ENCODE assay signal across 12 cellular contexts in the genomic region with DNA sequence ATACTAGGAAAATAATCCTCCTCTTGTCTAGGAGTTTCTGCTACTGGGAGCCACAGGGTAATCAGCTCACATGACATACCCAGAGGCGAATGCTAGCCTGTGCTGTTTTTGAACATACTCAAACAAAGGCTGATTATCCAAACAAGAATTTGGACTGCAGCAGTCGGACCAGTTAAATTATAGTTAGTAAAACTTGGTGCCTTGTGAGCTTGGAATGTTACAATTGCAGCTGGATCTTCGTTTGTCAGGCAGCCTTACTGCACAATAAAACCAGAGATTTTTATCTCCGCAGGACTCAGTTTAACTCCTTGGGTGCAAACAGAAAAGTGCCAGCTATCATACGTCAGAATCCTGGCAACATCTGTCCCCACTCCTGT.
DNase-seq lines count a peak whose midpoint lies in the region; ATAC-seq, FAIRE-seq and TF ChIP-seq lines count a peak whose summit lies in the region.
"Had no signal": no experiment of that assay in that cellular context is flagged by ENCODE, and none has a peak within 500 bp of the region (broad histone marks: within the 10 kb centered on the region; RNA-seq: fewer than 3 reads in every experiment).

No MANE protein-coding gene starts in this region.

- H3K9me3 Mint-ChIP-seq in MCF 10A (ENCODE audit: unreplicated experiment) (no peaks in the 10 kb centered on the region), endothelial cell (ENCODE audit: unreplicated experiment) (no peaks in the 10 kb centered on the region), WTC11 (peaks cover 7% of the 10 kb centered on the region; the same call in 1 of the 2 replicates)
- H3K9me3 Mint-ChIP-seq: stimulated activated effector memory CD8-positive, alpha-beta T cell treated with anti-CD3 and anti-CD28 coated beads, Interleukin-12 subunit alpha, Interleukin-12 subunit beta, amount 100 ng/mL, for 72 hours had no signal

- WGBS in HepG2 (ENCODE audit: low lambda C conversion rate), result 2% methylated on average over 5 of the region's 5 CpGs
- WGBS in thyroid gland, 2 donors, result 16 to 18% methylated on average over 5 of the region's 5 CpGs

- H3K79me2 ChIP-seq in HepG2 (ENCODE audit: insufficient read depth, low read length), result no peaks in the 10 kb centered on the region

- no peak for TF ChIP-seq RAD21 in HepG2 (CRISPR knock-in tag; IDR thresholded peaks at IDR 0.05)

- CTCF ChIA-PET in MCF 10A (lab: Yijun Ruan, JAX) (interaction anchor here (0.6 kb wide), 1 partner anchor 9 kb away, joined by 3 read pairs; no protein-coding TSS in a partner anchor), HepG2 (lab: Yijun Ruan, JAX; ENCODE audit: low intra/inter-chr PET ratio, low total read pairs) (no interaction called here), WTC11 (lab: Charles Lee) (interaction anchor here (1.0 kb wide), 1 partner anchor 114 kb away, joined by 4 read pairs; no protein-coding TSS in a partner anchor)

- no peaks in the 10 kb centered on the region for H3K27me3 ChIP-seq in HepG2 (ENCODE audit: control insufficient read depth in 1 of 2, insufficient read depth in 2 of 2, low read length in 2 of 2)
- no peaks in the 10 kb centered on the region for H3K27me3 ChIP-seq in thyroid gland

- H3K27ac Mint-ChIP-seq in MCF 10A (ENCODE audit: low read depth, unreplicated experiment) (no peak overlapping the region), endothelial cell (ENCODE audit: unreplicated experiment) (no peak overlapping the region), WTC11 (no peak overlapping the region)
- H3K27ac Mint-ChIP-seq: B cell; stimulated activated effector memory CD8-positive, alpha-beta T cell treated with anti-CD3 and anti-CD28 coated beads, Interleukin-12 subunit alpha, Interleukin-12 subunit beta, amount 100 ng/mL, for 72 hours; T-helper 17 cell had no signal

- intact Hi-C loops in MCF 10A (cut with micrococcal nuclease), result no loop called here
- intact Hi-C loops in HepG2 (cut with micrococcal nuclease; ENCODE audit: unreplicated experiment), result no loop called here
- intact Hi-C loops in thyroid gland (cut with DNase I), result no loop called here

- H3K9ac ChIP-seq in HepG2 (ENCODE audit: insufficient read depth, low read depth, low read length), result no peak overlapping the region

- ATAC-seq in HepG2, result peak; percentile 99
- ATAC-seq in WTC11, result no peak
- ATAC-seq: stimulated activated effector memory CD8-positive, alpha-beta T cell treated with anti-CD3 and anti-CD28 coated beads, Interleukin-12 subunit alpha, Interleukin-12 subunit beta, amount 100 ng/mL, for 72 hours; T-helper 17 cell had no signal

- H3K4me2 ChIP-seq in HepG2 (ENCODE audit: low read depth, low read length), result peak overlapping the region; percentile 61

- FAIRE-seq in HepG2 (lab: Jason Lieb, UNC), result peak; percentile 93

- TF ChIP-seq POLR2A in HepG2 (IDR thresholded peaks at IDR 0.05; ENCODE audit: insufficient read depth in 1 of 2, low read depth in 2 of 2, low read length in 2 of 2), result no peak
- TF ChIP-seq POLR2A in thyroid gland (IDR thresholded peaks at IDR 0.05), result peak in 1 of 2 donors; percentile 35

- in situ Hi-C loops in T47D (cut with HindIII; ENCODE audit: low pct_unique_long_range_greater_than_20kb, low sequenced_read_pairs), result no loop called here
- in situ Hi-C loops in HepG2 (cut with HindIII; ENCODE audit: extremely low pct_ligation_motif_present, low pct_unique_long_range_greater_than_20kb), result no loop called here

- peak; percentile 43 to 76 for DNase-seq in T47D (ENCODE audit: low read depth in 1 of 2, low spot score in 1 of 2)
- no peak for DNase-seq in MCF 10A (ENCODE audit: unreplicated experiment)
- peak in 17 of 61 donors; percentile 1 to 46 (median 13) for DNase-seq in caudate nucleus (lab: John Stamatoyannopoulos, UW)
- peak; percentile 91 for DNase-seq in HepG2 (ENCODE audit: low spot score)
- DNase-seq in thyroid gland, result peak; percentile 62 to 64
- no peak for DNase-seq in endothelial cell (ENCODE audit: low spot score)
- no peak for DNase-seq in WTC11 (ENCODE audit: low spot score)
- no peak for DNase-seq in activated T-cell treated with anti-CD3 and anti-CD28 coated beads, Interleukin-2, amount 50 U/mL, for 1 hour
- DNase-seq: NCI-H510A treated with DMSO at 0.1 percent for 48 hours, T-helper 17 cell had no signal

- H3K27ac ChIP-seq in caudate nucleus (ENCODE audit: low read depth, low read length), result peak overlapping the region; percentile 50
- peak overlapping the region; percentile 11 for H3K27ac ChIP-seq in HepG2 (ENCODE audit: extremely low read length, insufficient read depth, low read length)
- H3K27ac ChIP-seq in thyroid gland, result peak overlapping the region; percentile 70 to 89 (median 85)

- H3K4me1 ChIP-seq in HepG2 (ENCODE audit: insufficient read depth, low read length), result peaks cover 24% of the 10 kb centered on the region
- H3K4me1 ChIP-seq in thyroid gland, result peaks cover 39 to 50% of the 10 kb centered on the region in 2 donors

- no peak overlapping the region for H2AFZ ChIP-seq in HepG2 (ENCODE audit: low read length)

- H3K9me3 ChIP-seq in HepG2 (ENCODE audit: low read length) (no peaks in the 10 kb centered on the region), thyroid gland (no peaks in the 10 kb centered on the region)

- H4K20me1 ChIP-seq in HepG2 (ENCODE audit: insufficient read depth, low read length), result no peaks in the 10 kb centered on the region

- H3K27me3 Mint-ChIP-seq in MCF 10A (ENCODE audit: insufficient read depth, unreplicated experiment), result no peaks in the 10 kb centered on the region
- peaks cover 2% of the 10 kb centered on the region for H3K27me3 Mint-ChIP-seq in endothelial cell (ENCODE audit: unreplicated experiment)
- H3K27me3 Mint-ChIP-seq in WTC11 (ENCODE audit: low read depth), result no peaks in the 10 kb centered on the region; the same call in 1 of the 2 replicates
- H3K27me3 Mint-ChIP-seq: B cell, T-helper 17 cell had no signal

- no peaks in the 10 kb centered on the region for H3K4me1 Mint-ChIP-seq in MCF 10A (ENCODE audit: insufficient read depth, unreplicated experiment)
- peaks cover 23% of the 10 kb centered on the region for H3K4me1 Mint-ChIP-seq in endothelial cell (ENCODE audit: unreplicated experiment)
- peaks cover 31% of the 10 kb centered on the region for H3K4me1 Mint-ChIP-seq in WTC11

- TF ChIP-seq CTCF in MCF 10A (IDR thresholded peaks at IDR 0.05; ENCODE audit: unreplicated experiment), result no peak
- no peak for TF ChIP-seq CTCF in HepG2 (CRISPR knock-in tag; IDR thresholded peaks at IDR 0.05)
- no peak for TF ChIP-seq CTCF in thyroid gland (IDR thresholded peaks at IDR 0.05)
- TF ChIP-seq CTCF in endothelial cell (IDR thresholded peaks at IDR 0.05; ENCODE audit: unreplicated experiment), result no peak
- TF ChIP-seq CTCF in WTC11 (IDR thresholded peaks at IDR 0.05), result no peak

- POLR2A ChIA-PET in MCF 10A (lab: Yijun Ruan, JAX), result no interaction called here
- POLR2A ChIA-PET in HepG2 (lab: Yijun Ruan, JAX), result interaction anchor here (1.1 to 1.3 kb wide), 2 partner anchors 46 to 171 kb away, joined by 4 to 5 read pairs; no protein-coding TSS in a partner anchor
- POLR2A ChIA-PET in WTC11 (lab: Charles Lee), result no interaction called here

- H3K4me3 Mint-ChIP-seq in MCF 10A (ENCODE audit: unreplicated experiment) (no peak overlapping the region), endothelial cell (ENCODE audit: unreplicated experiment) (no peak overlapping the region), WTC11 (no peak overlapping the region)
- H3K4me3 Mint-ChIP-seq: B cell; stimulated activated effector memory CD8-positive, alpha-beta T cell treated with anti-CD3 and anti-CD28 coated beads, Interleukin-12 subunit alpha, Interleukin-12 subunit beta, amount 100 ng/mL, for 72 hours; T-helper 17 cell had no signal

- H3K36me3 ChIP-seq in HepG2 (replicated peaks in 1 of 2; ENCODE audit: control insufficient read depth in 1 of 2, insufficient read depth in 2 of 2, low read length in 2 of 2) (no peaks in the 10 kb centered on the region), thyroid gland (no peaks in the 10 kb centered on the region)

- peak overlapping the region in 2 of 3 experiments; percentile 6 to 14; a peak in 1 of 6 replicates for H3K4me3 ChIP-seq in HepG2 (replicated peaks in 1 of 3; ENCODE audit: insufficient read depth in 1 of 3, low read depth in 2 of 3, low read length in 3 of 3)
- H3K4me3 ChIP-seq in thyroid gland (replicated peaks in 1 of 3), result no peak overlapping the region

- H3K36me3 Mint-ChIP-seq in MCF 10A (ENCODE audit: insufficient read depth, unreplicated experiment), result peaks cover 7% of the 10 kb centered on the region
- H3K36me3 Mint-ChIP-seq in endothelial cell (ENCODE audit: low read depth, unreplicated experiment), result no peaks in the 10 kb centered on the region
- H3K36me3 Mint-ChIP-seq in WTC11, result peaks cover 4% of the 10 kb centered on the region
- H3K36me3 Mint-ChIP-seq: stimulated activated effector memory CD8-positive, alpha-beta T cell treated with anti-CD3 and anti-CD28 coated beads, Interleukin-12 subunit alpha, Interleukin-12 subunit beta, amount 100 ng/mL, for 72 hours had no signal

- TF ChIP-seq EP300 in HepG2 (IDR thresholded peaks at IDR 0.05; ENCODE audit: low read depth in 2 of 2, low read length in 2 of 2) (peak in 1 of 2 experiments; percentile 10; a peak in 1 of 4 replicates), HepG2 (CRISPR knock-in tag; IDR thresholded peaks at IDR 0.05; ENCODE audit: borderline replicate concordance) (no peak)

- BruUV-seq in MCF 10A (replicated peaks; lab: Mats Ljungman, UMichigan), result no TSS peak
- no TSS peak for BruUV-seq in HepG2 (replicated peaks; lab: Mats Ljungman, UMichigan)

TF ChIP-seq in HepG2, 621 proteins besides CTCF, POLR2A, EP300 and RAD21 (continues in another document):
- TF ChIP-seq ZNF660 (CRISPR knock-in tag; IDR thresholded peaks at IDR 0.05; ENCODE audit: borderline replicate concordance, low read depth), result no peak
- no peak for TF ChIP-seq PHB2 (IDR thresholded peaks at IDR 0.05; ENCODE audit: partially characterized antibody)

TF ChIP-seq in WTC11, 78 proteins besides CTCF, POLR2A, EP300 and RAD21:
- no peak for TF ChIP-seq NR1H2 (CRISPR knock-in tag; IDR thresholded peaks at IDR 0.05)
- no peak for TF ChIP-seq GTF2I (CRISPR knock-in tag; conservative IDR thresholded peaks at IDR 0.05)
- no peak for TF ChIP-seq ESRRA (CRISPR knock-in tag; IDR thresholded peaks at IDR 0.05; ENCODE audit: borderline replicate concordance)
- no peak for TF ChIP-seq NFATC4 (CRISPR knock-in tag; IDR thresholded peaks at IDR 0.05)
- TF ChIP-seq ATF3 (CRISPR knock-in tag; conservative IDR thresholded peaks at IDR 0.05), result no peak

Comparison
In these comparisons a context has a peak if more than half of its experiments do, and no peak if none do; other contexts are left out.
1. DNase-seq: peak in T47D (2 of 2), HepG2 (single experiment) and thyroid gland (2 of 2); none in MCF 10A (single experiment), endothelial cell (single experiment), WTC11 (single experiment) and activated T-cell treated with anti-CD3 and anti-CD28 coated beads, Interleukin-2, amount 50 U/mL, for 1 hour (single experiment).
2. H3K27ac ChIP-seq: peak in every context shown above with its lines; median percentile 85 in thyroid gland; 50 in caudate nucleus; 11 in HepG2.
3. H3K4me3 ChIP-seq: peak in HepG2 (2 of 3); none in thyroid gland (0 of 3).